In genomic region chr10:3166496-3167290, GRCh38 we compare ENCODE assay signal across 24 cellular contexts.
"Had no signal": no experiment of that assay in that cellular context is flagged by ENCODE, and none has a peak within 500 bp of the region (broad histone marks: within the 10 kb centered on the region; RNA-seq: fewer than 3 reads in every experiment).

No MANE protein-coding gene starts in this region.

- H3K9me3 Mint-ChIP-seq: dendritic cell treated with granulocyte-macrophage colony-stimulating factor and Interleukin-4, amounts not matched to agents 40 ng/mL and 50 ng/mL, for 4 days; naive thymus-derived CD4-positive, alpha-beta T cell; nephron; neural progenitor cell; stimulated activated naive CD8-positive, alpha-beta T cell treated with anti-CD3 and anti-CD28 coated beads, Interleukin-15, amount 100 ng/mL, for 72 hours had no signal

- DNase-seq: colonic mucosa; effector CD8-positive, alpha-beta T cell; gastrocnemius medialis; heart left ventricle; mesenchymal stem cell; midbrain; naive thymus-derived CD4-positive, alpha-beta T cell; stimulated activated CD4-positive, alpha-beta T cell treated with anti-CD3 and anti-CD28 coated beads, Interleukin-15, amount 100 ng/mL, for 24 hours; stimulated activated CD4-positive, alpha-beta T cell treated with anti-CD3 and anti-CD28 coated beads, Interleukin-4, amount 100 ng/mL, for 1 hour; stimulated activated CD8-positive, alpha-beta memory T cell treated with anti-CD3 and anti-CD28 coated beads, Interleukin-4, amount 100 ng/mL, for 48 hours; stimulated activated naive CD4-positive, alpha-beta T cell; stimulated activated naive CD8-positive, alpha-beta T cell treated with anti-CD3 and anti-CD28 coated beads, Interleukin-15, amount 100 ng/mL, for 72 hours; transverse colon had no signal

- H3K4me3 Mint-ChIP-seq: dendritic cell treated with granulocyte-macrophage colony-stimulating factor and Interleukin-4, amounts not matched to agents 40 ng/mL and 50 ng/mL, for 4 days; naive thymus-derived CD4-positive, alpha-beta T cell; nephron; neural progenitor cell; stimulated activated naive CD8-positive, alpha-beta T cell treated with anti-CD3 and anti-CD28 coated beads, Interleukin-15, amount 100 ng/mL, for 72 hours had no signal

- ATAC-seq: gastrocnemius medialis; heart left ventricle; left lobe of liver; naive thymus-derived CD4-positive, alpha-beta T cell; sciatic nerve; stimulated activated naive CD8-positive, alpha-beta T cell treated with anti-CD3 and anti-CD28 coated beads, Interleukin-15, amount 100 ng/mL, for 72 hours had no signal

- H3K4me1 ChIP-seq: prostate gland had no signal

- H3K9ac ChIP-seq: neural progenitor cell had no signal

- H3K27me3 ChIP-seq: colonic mucosa, gastrocnemius medialis, heart left ventricle, hepatocyte, neural progenitor cell, right atrium auricular region, suprapubic skin, transverse colon, vagina had no signal

- H2AFZ ChIP-seq: hepatocyte, neural progenitor cell had no signal

- H3K4me3 ChIP-seq: colonic mucosa, gastrocnemius medialis, heart left ventricle, hepatocyte, lung, neural progenitor cell, prostate gland, right atrium auricular region, suprapubic skin, transverse colon, vagina had no signal

- H3K36me3 ChIP-seq: neural progenitor cell had no signal

- H3K9me3 ChIP-seq: colonic mucosa, gastrocnemius medialis, heart left ventricle, prostate gland, right atrium auricular region, suprapubic skin, transverse colon, vagina had no signal

- H3K27ac ChIP-seq: colonic mucosa, gastrocnemius medialis, heart left ventricle, hepatocyte, neural progenitor cell, prostate gland, right atrium auricular region, suprapubic skin, transverse colon, vagina had no signal

- H3K27ac Mint-ChIP-seq: dendritic cell treated with granulocyte-macrophage colony-stimulating factor and Interleukin-4, amounts not matched to agents 40 ng/mL and 50 ng/mL, for 4 days; naive thymus-derived CD4-positive, alpha-beta T cell; neural progenitor cell; stimulated activated naive CD8-positive, alpha-beta T cell treated with anti-CD3 and anti-CD28 coated beads, Interleukin-15, amount 100 ng/mL, for 72 hours had no signal

- H3K27me3 Mint-ChIP-seq: dendritic cell treated with granulocyte-macrophage colony-stimulating factor and Interleukin-4, amounts not matched to agents 40 ng/mL and 50 ng/mL, for 4 days; naive thymus-derived CD4-positive, alpha-beta T cell; stimulated activated naive CD8-positive, alpha-beta T cell treated with anti-CD3 and anti-CD28 coated beads, Interleukin-15, amount 100 ng/mL, for 72 hours had no signal

- H3K4me2 ChIP-seq: hepatocyte, neural progenitor cell had no signal
